Comparison of ENCODE assay signal across 19 cellular contexts in the genomic region with DNA sequence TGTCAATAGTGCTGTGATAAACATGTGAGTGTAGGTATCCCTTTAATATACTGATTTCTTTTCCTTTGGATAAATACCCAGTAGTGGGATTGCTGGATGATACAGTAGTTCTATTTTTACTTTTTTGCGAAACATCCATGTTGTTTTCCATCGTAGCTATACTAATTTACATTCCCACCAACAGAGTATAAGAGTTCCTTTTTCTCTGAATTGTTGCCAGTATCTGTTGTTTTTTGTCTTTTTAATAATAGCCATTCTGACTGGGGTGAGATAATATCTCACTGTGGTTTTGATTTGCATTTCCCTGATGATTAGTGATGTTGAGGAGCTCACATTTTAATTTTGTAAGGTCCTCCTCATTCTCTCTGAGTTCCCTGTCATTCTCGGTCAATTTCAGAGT.
DNase-seq lines count a peak whose midpoint lies in the region; ATAC-seq, FAIRE-seq and TF ChIP-seq lines count a peak whose summit lies in the region.
"Had no signal": no experiment of that assay in that cellular context is flagged by ENCODE, and none has a peak within 500 bp of the region (broad histone marks: within the 10 kb centered on the region; RNA-seq: fewer than 3 reads in every experiment).

No MANE protein-coding gene starts in this region.

- no peaks in the 10 kb centered on the region for H3K79me1 ChIP-seq in mesenchymal stem cell (replicated peaks; ENCODE audit: low read length, poor library complexity, severe bottlenecking)

- no peaks in the 10 kb centered on the region for H3K36me3 Mint-ChIP-seq in astrocyte (ENCODE audit: low read depth, unreplicated experiment)
- H3K36me3 Mint-ChIP-seq in stimulated activated memory B cell treated with anti-CD40 and anti-IgM and Interleukin-4, amounts not matched to agents 10 μg/mL and 1 μg/mL and 100 μg/mL, for 72 hours = no peaks in the 10 kb centered on the region
- H3K36me3 Mint-ChIP-seq in activated T-helper 17 cell treated with anti-CD3 and anti-CD28 coated beads, Interleukin-2, amount 50 U/mL, for 72 hours (ENCODE audit: low read depth) = no peaks in the 10 kb centered on the region
- H3K36me3 Mint-ChIP-seq: CD14-positive monocyte had no signal

- H3K4me2 ChIP-seq in astrocyte (ENCODE audit: low read length) = peak overlapping the region; percentile 70
- H3K4me2 ChIP-seq in mesenchymal stem cell (ENCODE audit: low read length, poor library complexity, severe bottlenecking) = no peak overlapping the region

- H3K4me3 Mint-ChIP-seq in astrocyte (ENCODE audit: unreplicated experiment) = peak overlapping the region; percentile 18
- no peak overlapping the region for H3K4me3 Mint-ChIP-seq in stimulated activated memory B cell treated with anti-CD40 and anti-IgM and Interleukin-4, amounts not matched to agents 10 μg/mL and 1 μg/mL and 100 μg/mL, for 72 hours
- H3K4me3 Mint-ChIP-seq in activated T-helper 17 cell treated with anti-CD3 and anti-CD28 coated beads, Interleukin-2, amount 50 U/mL, for 72 hours = no peak overlapping the region
- H3K4me3 Mint-ChIP-seq: CD14-positive monocyte, IgD-negative memory B cell had no signal

- H2BK15ac ChIP-seq in mesenchymal stem cell (ENCODE audit: low read depth, poor library complexity, severe bottlenecking) = no peak overlapping the region

- H2BK5ac ChIP-seq in mesenchymal stem cell (ENCODE audit: low read depth, low read length, poor library complexity, severe bottlenecking) = no peak overlapping the region

- no peak for TF ChIP-seq POLR2A in sigmoid colon (IDR thresholded peaks at IDR 0.05)

- H3K4me1 Mint-ChIP-seq in astrocyte (ENCODE audit: low read depth, unreplicated experiment) = peaks cover 34% of the 10 kb centered on the region
- no peaks in the 10 kb centered on the region for H3K4me1 Mint-ChIP-seq in stimulated activated memory B cell treated with anti-CD40 and anti-IgM and Interleukin-4, amounts not matched to agents 10 μg/mL and 1 μg/mL and 100 μg/mL, for 72 hours
- no peaks in the 10 kb centered on the region for H3K4me1 Mint-ChIP-seq in activated T-helper 17 cell treated with anti-CD3 and anti-CD28 coated beads, Interleukin-2, amount 50 U/mL, for 72 hours
- H3K4me1 Mint-ChIP-seq: CD14-positive monocyte, IgD-negative memory B cell had no signal

- H3K9me3 Mint-ChIP-seq in astrocyte (ENCODE audit: unreplicated experiment) = peaks cover 2% of the 10 kb centered on the region
- peaks cover 4% of the 10 kb centered on the region for H3K9me3 Mint-ChIP-seq in stimulated activated memory B cell treated with anti-CD40 and anti-IgM and Interleukin-4, amounts not matched to agents 10 μg/mL and 1 μg/mL and 100 μg/mL, for 72 hours
- no peaks in the 10 kb centered on the region for H3K9me3 Mint-ChIP-seq in activated T-helper 17 cell treated with anti-CD3 and anti-CD28 coated beads, Interleukin-2, amount 50 U/mL, for 72 hours

- no TSS peak for BruUV-seq in A673 (replicated peaks; lab: Mats Ljungman, UMichigan)

- POLR2A ChIA-PET in A673 (lab: Charles Lee; ENCODE audit: low non-redundant PET) = no interaction called here

- H3K9ac ChIP-seq in astrocyte (ENCODE audit: low read length) (peak overlapping the region; percentile 87), mesenchymal stem cell (ENCODE audit: low read length) (peak overlapping the region; percentile 87)

- H2BK120ac ChIP-seq in mesenchymal stem cell (ENCODE audit: low read depth, low read length) = no peak overlapping the region

- H3K27me3 ChIP-seq in astrocyte (ENCODE audit: insufficient read depth, low read length) (no peaks in the 10 kb centered on the region), mesenchymal stem cell (ENCODE audit: control insufficient read depth in 1 of 2, insufficient read depth in 1 of 2, low read length in 2 of 2) (no peaks in the 10 kb centered on the region), sigmoid colon (no peaks in the 10 kb centered on the region), A673 (replicated peaks; ENCODE audit: insufficient read depth, low read depth, low read length, poor library complexity) (no peaks in the 10 kb centered on the region), MG63 (no peaks in the 10 kb centered on the region)

- H3K27ac ChIP-seq in astrocyte (ENCODE audit: low read depth, low read length) (peak overlapping the region; percentile 99), mesenchymal stem cell (ENCODE audit: low read length, poor library complexity, severe bottlenecking) (peak overlapping the region; percentile 82), sigmoid colon (peak overlapping the region in 3 of 4 donors; percentile 24 to 61 (median 58)), A673 (ENCODE audit: low read depth, low read length, poor library complexity, severe bottlenecking) (no peak overlapping the region)

- no peak for TF ChIP-seq EP300 in sigmoid colon (IDR thresholded peaks at IDR 0.05)

- H3K9me3 ChIP-seq in astrocyte (ENCODE audit: insufficient read depth, low read depth, low read length) = no peaks in the 10 kb centered on the region
- H3K9me3 ChIP-seq in mesenchymal stem cell (ENCODE audit: control insufficient read depth, low read length) = no peaks in the 10 kb centered on the region
- H3K9me3 ChIP-seq in sigmoid colon = no peaks in the 10 kb centered on the region
- H3K9me3 ChIP-seq in A673 (ENCODE audit: low read depth, low read length, poor library complexity, severe bottlenecking) = no peaks in the 10 kb centered on the region
- no peaks in the 10 kb centered on the region for H3K9me3 ChIP-seq in MG63

- peaks cover 26% of the 10 kb centered on the region for H3K4me1 ChIP-seq in astrocyte (ENCODE audit: insufficient read depth, low read length)
- peaks cover 7% of the 10 kb centered on the region for H3K4me1 ChIP-seq in mesenchymal stem cell (ENCODE audit: control insufficient read depth, insufficient read depth, low read depth, low read length)
- H3K4me1 ChIP-seq in sigmoid colon = peaks cover 0 to 23% (median 18%) of the 10 kb centered on the region in 4 donors
- no peaks in the 10 kb centered on the region for H3K4me1 ChIP-seq in A673 (ENCODE audit: insufficient read depth, low read length, poor library complexity, severe bottlenecking)

- H2AK5ac ChIP-seq in mesenchymal stem cell (ENCODE audit: low read length, severe bottlenecking) = no peak overlapping the region

- H4K20me1 ChIP-seq in astrocyte (ENCODE audit: insufficient read depth, low read length) = no peaks in the 10 kb centered on the region

- no peak overlapping the region for H4K8ac ChIP-seq in mesenchymal stem cell (ENCODE audit: low read length)

- H2AFZ ChIP-seq in astrocyte (ENCODE audit: low read depth, low read length) (no peak overlapping the region), mesenchymal stem cell (ENCODE audit: low read depth, low read length) (no peak overlapping the region)

- TF ChIP-seq CTCF in astrocyte (IDR thresholded peaks at IDR 0.05; ENCODE audit: insufficient read depth, low read depth, low read length) (no peak), sigmoid colon (IDR thresholded peaks at IDR 0.05) (no peak), A673 (conservative IDR thresholded peaks at IDR 0.05; ENCODE audit: low read depth, low read length) (no peak)

- no peak overlapping the region for H4K91ac ChIP-seq in mesenchymal stem cell (ENCODE audit: low read length)

- H3K36me3 ChIP-seq in astrocyte (ENCODE audit: insufficient read depth, low read length) (no peaks in the 10 kb centered on the region), mesenchymal stem cell (ENCODE audit: control insufficient read depth in 1 of 2, insufficient read depth in 2 of 2, low read depth in 1 of 2, low read length in 2 of 2) (no peaks in the 10 kb centered on the region), sigmoid colon (no peaks in the 10 kb centered on the region), A673 (ENCODE audit: insufficient read depth, low read length, poor library complexity, severe bottlenecking) (no peaks in the 10 kb centered on the region), MG63 (no peaks in the 10 kb centered on the region)

- ATAC-seq in stimulated activated memory B cell treated with anti-CD40 and anti-IgM and Interleukin-4, amounts not matched to agents 10 μg/mL and 1 μg/mL and 100 μg/mL, for 72 hours = no peak
- ATAC-seq in activated T-helper 17 cell treated with anti-CD3 and anti-CD28 coated beads, Interleukin-2, amount 50 U/mL, for 72 hours (replicated peaks) = no peak

- H3K27me3 Mint-ChIP-seq in astrocyte (ENCODE audit: low read depth, unreplicated experiment) = no peaks in the 10 kb centered on the region
- H3K27me3 Mint-ChIP-seq in stimulated activated memory B cell treated with anti-CD40 and anti-IgM and Interleukin-4, amounts not matched to agents 10 μg/mL and 1 μg/mL and 100 μg/mL, for 72 hours = peaks cover 34% of the 10 kb centered on the region
- peaks cover 20% of the 10 kb centered on the region for H3K27me3 Mint-ChIP-seq in activated T-helper 17 cell treated with anti-CD3 and anti-CD28 coated beads, Interleukin-2, amount 50 U/mL, for 72 hours

- no peak overlapping the region for H3K4ac ChIP-seq in mesenchymal stem cell (ENCODE audit: low read depth in 1 of 2, low read length in 2 of 2)

- WGBS in mesenchymal stem cell = 67% methylated on average over 1 of the region's 3 CpGs
- 87 to 92% methylated on average over 3 of the region's 3 CpGs for WGBS in sigmoid colon, 2 donors

- FAIRE-seq in astrocyte (lab: Jason Lieb, UNC) = no peak
- FAIRE-seq: A204.1, GM12891, GM18507 had no signal

- peak overlapping the region; percentile 93 for H3K27ac Mint-ChIP-seq in astrocyte (ENCODE audit: unreplicated experiment)
- no peak overlapping the region for H3K27ac Mint-ChIP-seq in stimulated activated memory B cell treated with anti-CD40 and anti-IgM and Interleukin-4, amounts not matched to agents 10 μg/mL and 1 μg/mL and 100 μg/mL, for 72 hours
- no peak overlapping the region for H3K27ac Mint-ChIP-seq in activated T-helper 17 cell treated with anti-CD3 and anti-CD28 coated beads, Interleukin-2, amount 50 U/mL, for 72 hours
- H3K27ac Mint-ChIP-seq: CD14-positive monocyte, IgD-negative memory B cell had no signal

- no peak overlapping the region for H3K23ac ChIP-seq in mesenchymal stem cell (ENCODE audit: low read length in 2 of 2)

- DNase-seq in EH (ENCODE audit: low read depth) (peak; percentile 60), astrocyte (ENCODE audit: low read depth) (peak; percentile 58), mesenchymal stem cell (peak; percentile 46), sigmoid colon (no peak), A673 (ENCODE audit: low spot score) (no peak), MG63 (no peak)
- DNase-seq: DMS 273 treated with DMSO at 0.1 percent for 48 hours, GF-D8, Kasumi-1, NCI-H187, NCI-H345, SHP77 had no signal

- no peaks in the 10 kb centered on the region for H3K79me2 ChIP-seq in astrocyte (ENCODE audit: insufficient read depth, low read length)

- intact Hi-C loops in sigmoid colon (cut with DNase I) (no loop called here), A673 (cut with micrococcal nuclease; ENCODE audit: unreplicated experiment) (no loop called here)

- no peak overlapping the region for H3K18ac ChIP-seq in mesenchymal stem cell (ENCODE audit: low read depth in 1 of 2, low read length in 2 of 2)

- H3K14ac ChIP-seq in mesenchymal stem cell (ENCODE audit: low read length in 2 of 2) = no peak overlapping the region

- no peak overlapping the region for H2BK12ac ChIP-seq in mesenchymal stem cell (ENCODE audit: low read length in 2 of 2)

- CTCF ChIA-PET in A673 (lab: Charles Lee) = no interaction called here

- no peak overlapping the region for H3K4me3 ChIP-seq in astrocyte (ENCODE audit: insufficient read depth, low read depth, low read length)
- H3K4me3 ChIP-seq in mesenchymal stem cell (ENCODE audit: insufficient read depth in 1 of 2, low read depth in 1 of 2, low read length in 2 of 2) = no peak overlapping the region
- H3K4me3 ChIP-seq in sigmoid colon = no peak overlapping the region
- no peak overlapping the region for H3K4me3 ChIP-seq in A673 (ENCODE audit: low read depth, low read length, poor library complexity, severe bottlenecking)
- no peak overlapping the region for H3K4me3 ChIP-seq in MG63

Comparison
In these comparisons a context has a peak if more than half of its experiments do, and no peak if none do; other contexts are left out.
1. DNase-seq: peak in EH (single experiment), astrocyte (single experiment) and mesenchymal stem cell (single experiment); none in sigmoid colon (single experiment), A673 (single experiment) and MG63 (single experiment).